In the genomic region with DNA sequence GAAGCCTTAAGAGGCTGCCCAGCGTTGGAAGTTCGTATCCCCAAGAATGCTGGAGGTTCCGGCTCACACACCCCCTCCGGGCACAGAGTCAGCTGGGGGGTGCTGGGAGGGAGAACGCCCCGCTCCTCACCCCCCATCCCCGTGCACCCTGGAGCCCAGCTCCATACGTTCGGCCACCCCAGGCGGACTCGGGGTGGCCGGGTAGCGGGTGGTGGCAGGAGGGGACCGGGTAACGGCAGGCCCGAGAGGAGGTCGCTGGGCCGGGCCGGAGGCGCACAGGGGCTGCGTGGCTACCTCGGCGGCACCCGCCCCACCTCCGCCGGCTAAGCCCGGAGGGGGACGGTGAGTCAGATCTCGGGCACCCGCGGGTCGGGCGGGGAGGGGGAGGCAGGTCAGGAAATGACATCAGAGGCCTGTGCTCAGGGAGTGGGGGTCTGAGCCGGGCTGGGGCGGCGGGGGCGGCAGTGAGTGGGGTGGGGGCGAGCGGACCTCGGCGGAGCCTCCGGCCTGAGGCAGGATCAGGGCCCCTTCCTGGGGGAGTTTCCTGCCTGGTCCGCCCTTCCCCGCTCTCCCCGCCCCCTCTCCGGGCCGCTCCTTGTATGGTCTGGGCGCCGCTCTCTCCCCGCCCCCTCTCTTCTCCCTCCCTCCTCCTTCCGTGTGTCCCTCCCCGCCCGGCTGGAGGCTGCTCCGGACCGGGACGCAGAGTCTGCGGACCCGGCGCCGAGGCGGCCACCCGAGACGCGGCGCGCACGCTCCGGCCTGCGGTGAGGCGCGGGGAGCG, we compare ENCODE assay signal across 1 cellular context.
A peak's percentile ranks its signal among the peaks of the same experiment; 100 is the strongest.
TF ChIP-seq lines count a peak whose summit lies in the region.

A gene with protein sequence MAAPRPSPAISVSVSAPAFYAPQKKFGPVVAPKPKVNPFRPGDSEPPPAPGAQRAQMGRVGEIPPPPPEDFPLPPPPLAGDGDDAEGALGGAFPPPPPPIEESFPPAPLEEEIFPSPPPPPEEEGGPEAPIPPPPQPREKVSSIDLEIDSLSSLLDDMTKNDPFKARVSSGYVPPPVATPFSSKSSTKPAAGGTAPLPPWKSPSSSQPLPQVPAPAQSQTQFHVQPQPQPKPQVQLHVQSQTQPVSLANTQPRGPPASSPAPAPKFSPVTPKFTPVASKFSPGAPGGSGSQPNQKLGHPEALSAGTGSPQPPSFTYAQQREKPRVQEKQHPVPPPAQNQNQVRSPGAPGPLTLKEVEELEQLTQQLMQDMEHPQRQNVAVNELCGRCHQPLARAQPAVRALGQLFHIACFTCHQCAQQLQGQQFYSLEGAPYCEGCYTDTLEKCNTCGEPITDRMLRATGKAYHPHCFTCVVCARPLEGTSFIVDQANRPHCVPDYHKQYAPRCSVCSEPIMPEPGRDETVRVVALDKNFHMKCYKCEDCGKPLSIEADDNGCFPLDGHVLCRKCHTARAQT (plus strand): TSS at position 700 of the 781 bp plus-strand sequence. CDS start 227 bp downstream, outside the sequence.

TF ChIP-seq in GM12878, 131 proteins besides CTCF, POLR2A, EP300 and RAD21 (continued from another document and continues in another):
- no peak for TF ChIP-seq RELB (IDR thresholded peaks at IDR 0.05; ENCODE audit: low read depth)
- TF ChIP-seq TARDBP (IDR thresholded peaks at IDR 0.05; ENCODE audit: borderline replicate concordance) = 0 out of 2 replicates have a peak, but pooled peaks have one; percentile 49
- no peak for TF ChIP-seq CBX5 (IDR thresholded peaks at IDR 0.05; ENCODE audit: low read depth)
- peak; percentile 31; the same call in 1 of the 2 replicates for TF ChIP-seq PAX5 (IDR thresholded peaks at IDR 0.05; ENCODE audit: borderline replicate concordance, low read depth, low read length)
- TF ChIP-seq IKZF1 (conservative IDR thresholded peaks at IDR 0.05) = peak; percentile 58; the same call in 1 of the 2 replicates
- no peak for TF ChIP-seq RUNX3 (IDR thresholded peaks at IDR 0.05; ENCODE audit: low read length)
- no peak for TF ChIP-seq JUND (IDR thresholded peaks at IDR 0.05; ENCODE audit: low read depth, low read length)
- no peak for TF ChIP-seq ZBTB33 (IDR thresholded peaks at IDR 0.05)
- no peak for TF ChIP-seq HDAC2 (IDR thresholded peaks at IDR 0.05)
- TF ChIP-seq SUPT20H (IDR thresholded peaks at IDR 0.05; ENCODE audit: borderline replicate concordance, control insufficient read depth, low read depth, low read length) = no peak
- TF ChIP-seq SMAD1 (IDR thresholded peaks at IDR 0.05; ENCODE audit: low read depth, partially characterized antibody) = no peak
- no peak for TF ChIP-seq STAT1 (conservative IDR thresholded peaks at IDR 0.05)
- 0 out of 2 replicates have a peak, but pooled peaks have one; percentile 42 for TF ChIP-seq POLR2AphosphoS2 (IDR thresholded peaks at IDR 0.05; ENCODE audit: low read depth, low read length)
- TF ChIP-seq SP1 (IDR thresholded peaks at IDR 0.05; ENCODE audit: low read depth, low read length) = peak; percentile 32
- no peak for TF ChIP-seq YBX1 (IDR thresholded peaks at IDR 0.05)
- TF ChIP-seq EED (IDR thresholded peaks at IDR 0.05; ENCODE audit: low read depth) = no peak
- TF ChIP-seq HCFC1 (IDR thresholded peaks at IDR 0.05; ENCODE audit: low read length) = no peak
- TF ChIP-seq, protein P1, sequence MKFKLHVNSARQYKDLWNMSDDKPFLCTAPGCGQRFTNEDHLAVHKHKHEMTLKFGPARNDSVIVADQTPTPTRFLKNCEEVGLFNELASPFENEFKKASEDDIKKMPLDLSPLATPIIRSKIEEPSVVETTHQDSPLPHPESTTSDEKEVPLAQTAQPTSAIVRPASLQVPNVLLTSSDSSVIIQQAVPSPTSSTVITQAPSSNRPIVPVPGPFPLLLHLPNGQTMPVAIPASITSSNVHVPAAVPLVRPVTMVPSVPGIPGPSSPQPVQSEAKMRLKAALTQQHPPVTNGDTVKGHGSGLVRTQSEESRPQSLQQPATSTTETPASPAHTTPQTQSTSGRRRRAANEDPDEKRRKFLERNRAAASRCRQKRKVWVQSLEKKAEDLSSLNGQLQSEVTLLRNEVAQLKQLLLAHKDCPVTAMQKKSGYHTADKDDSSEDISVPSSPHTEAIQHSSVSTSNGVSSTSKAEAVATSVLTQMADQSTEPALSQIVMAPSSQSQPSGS (IDR thresholded peaks at IDR 0.05; ENCODE audit: low read length) = no peak
- no peak for TF ChIP-seq KAT2A (conservative IDR thresholded peaks at IDR 0.05; ENCODE audit: control insufficient read depth, low read depth, low read length)
- no peak for TF ChIP-seq ZNF687 (IDR thresholded peaks at IDR 0.05)
- TF ChIP-seq, protein P2, sequence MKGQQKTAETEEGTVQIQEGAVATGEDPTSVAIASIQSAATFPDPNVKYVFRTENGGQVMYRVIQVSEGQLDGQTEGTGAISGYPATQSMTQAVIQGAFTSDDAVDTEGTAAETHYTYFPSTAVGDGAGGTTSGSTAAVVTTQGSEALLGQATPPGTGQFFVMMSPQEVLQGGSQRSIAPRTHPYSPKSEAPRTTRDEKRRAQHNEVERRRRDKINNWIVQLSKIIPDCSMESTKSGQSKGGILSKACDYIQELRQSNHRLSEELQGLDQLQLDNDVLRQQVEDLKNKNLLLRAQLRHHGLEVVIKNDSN (IDR thresholded peaks at IDR 0.05; ENCODE audit: borderline replicate concordance, extremely low read length, insufficient read depth, low read depth, low read length) = no peak
- TF ChIP-seq EGR1 (IDR thresholded peaks at IDR 0.05; ENCODE audit: borderline replicate concordance in 1 of 2, low read depth in 2 of 2, low read length in 2 of 2) = peak in 1 of 2 experiments; percentile 93; a peak in 2 of 3 replicates
- 0 out of 2 replicates have a peak, but pooled peaks have one; percentile 22 for TF ChIP-seq TCF3 (IDR thresholded peaks at IDR 0.05; ENCODE audit: borderline replicate concordance, insufficient read depth, low read depth, low read length)
- TF ChIP-seq ELK1 (IDR thresholded peaks at IDR 0.05; ENCODE audit: low read depth, low read length) = peak; percentile 47; the same call in 1 of the 2 replicates
- TF ChIP-seq CEBPZ (IDR thresholded peaks at IDR 0.05; ENCODE audit: low read depth, low read length) = no peak
- no peak for TF ChIP-seq GABPA (IDR thresholded peaks at IDR 0.05; ENCODE audit: low read depth)
- no peak for TF ChIP-seq WRNIP1 (IDR thresholded peaks at IDR 0.05; ENCODE audit: borderline replicate concordance, low read depth, low read length)
- TF ChIP-seq, protein P3, sequence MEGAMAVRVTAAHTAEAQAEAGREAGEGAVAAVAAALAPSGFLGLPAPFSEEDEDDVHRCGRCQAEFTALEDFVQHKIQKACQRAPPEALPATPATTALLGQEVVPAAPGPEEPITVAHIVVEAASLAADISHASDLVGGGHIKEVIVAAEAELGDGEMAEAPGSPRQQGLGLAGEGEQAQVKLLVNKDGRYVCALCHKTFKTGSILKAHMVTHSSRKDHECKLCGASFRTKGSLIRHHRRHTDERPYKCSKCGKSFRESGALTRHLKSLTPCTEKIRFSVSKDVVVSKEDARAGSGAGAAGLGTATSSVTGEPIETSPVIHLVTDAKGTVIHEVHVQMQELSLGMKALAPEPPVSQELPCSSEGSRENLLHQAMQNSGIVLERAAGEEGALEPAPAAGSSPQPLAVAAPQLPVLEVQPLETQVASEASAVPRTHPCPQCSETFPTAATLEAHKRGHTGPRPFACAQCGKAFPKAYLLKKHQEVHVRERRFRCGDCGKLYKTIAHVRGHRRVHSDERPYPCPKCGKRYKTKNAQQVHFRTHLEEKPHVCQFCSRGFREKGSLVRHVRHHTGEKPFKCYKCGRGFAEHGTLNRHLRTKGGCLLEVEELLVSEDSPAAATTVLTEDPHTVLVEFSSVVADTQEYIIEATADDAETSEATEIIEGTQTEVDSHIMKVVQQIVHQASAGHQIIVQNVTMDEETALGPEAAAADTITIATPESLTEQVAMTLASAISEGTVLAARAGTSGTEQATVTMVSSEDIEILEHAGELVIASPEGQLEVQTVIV (IDR thresholded peaks at IDR 0.05; ENCODE audit: borderline replicate concordance, partially characterized antibody) = no peak
